22 cellular contexts compared by ENCODE assay signal in the genomic region with DNA sequence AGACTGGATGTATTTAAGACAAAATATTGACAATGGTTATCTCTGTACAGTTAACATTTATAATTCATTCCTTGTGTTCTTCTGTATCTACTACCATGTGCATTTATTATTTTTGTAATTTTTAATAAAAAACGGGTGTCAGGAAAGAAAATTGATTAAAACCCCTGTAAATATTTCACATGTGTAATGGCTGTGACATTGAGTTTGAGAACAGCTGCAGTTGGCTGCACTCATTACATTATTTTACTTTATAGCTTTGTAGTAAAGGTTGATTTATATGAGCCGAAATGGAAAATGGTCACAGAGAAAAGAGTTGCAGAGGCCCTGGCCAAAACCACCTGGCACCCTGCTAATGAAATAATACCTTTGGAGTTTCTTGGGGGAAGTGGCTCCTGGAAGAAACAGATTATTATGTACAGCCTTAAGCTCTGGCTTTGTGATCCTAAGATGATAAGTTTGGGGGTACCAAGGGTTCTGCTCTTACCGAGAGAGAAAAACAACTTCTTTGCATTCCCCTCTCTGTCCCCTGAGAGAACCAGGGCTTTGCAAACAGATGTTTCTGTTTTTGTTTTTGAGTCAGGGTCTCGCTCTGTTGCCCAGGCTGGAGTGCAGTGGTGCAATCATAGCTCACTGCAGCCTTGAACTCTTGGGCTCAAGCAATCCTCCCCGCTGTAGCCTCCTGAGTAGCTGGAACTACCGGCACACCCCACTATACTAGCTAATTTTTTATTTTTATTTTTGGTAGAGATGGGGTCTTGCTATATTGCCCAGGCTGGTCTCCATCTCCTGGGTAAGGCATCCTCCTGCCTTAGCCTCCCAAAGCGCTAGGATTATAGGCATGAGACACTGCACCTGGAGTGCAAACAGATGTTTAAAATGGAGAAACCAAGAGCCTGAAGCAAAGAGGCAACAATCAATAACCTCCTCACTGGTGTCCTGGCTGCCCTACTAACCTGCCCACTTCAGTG. TPM values are rescaled to one million over a fixed set of nuclear protein-coding genes. Genes with fewer than 3 reads are reported as not detected.
DNase-seq lines count a peak whose midpoint lies in the region; TF ChIP-seq lines count a peak whose summit lies in the region.
"Had no signal": no experiment of that assay in that cellular context is flagged by ENCODE, and none has a peak within 500 bp of the region (broad histone marks: within the 10 kb centered on the region; RNA-seq: fewer than 3 reads in every experiment).

No MANE protein-coding gene starts in this region.

- POLR2A ChIA-PET in HEK293 (lab: Yijun Ruan, JAX): interaction anchor here (1.0 kb wide), 2 partner anchors 10 to 11 kb away, joined by 4 to 5 read pairs; a partner anchor contains a TSS

- DNase-seq in SK-N-DZ (ENCODE audit: low spot score): peak; percentile 67
- peak; percentile 49 for DNase-seq in germinal center (ENCODE audit: low spot score)
- DNase-seq in NCI-H345 treated with DMSO at 0.1 percent for 48 hours (lab: John Stamatoyannopoulos, UW; ENCODE audit: unreplicated experiment): no peak
- no peak for DNase-seq in stimulated activated CD4-positive, alpha-beta T cell treated with anti-CD3 and anti-CD28 coated beads, Interleukin-15, amount 100 ng/mL, for 24 hours
- DNase-seq in GF-D8 (lab: John Stamatoyannopoulos, UW): no peak
- DNase-seq: Caco-2; CD4-positive, alpha-beta memory T cell; DMS 273 treated with DMSO at 0.1 percent for 48 hours; DND-41; H9; KG1; NCI-H1092 treated with DMSO at 0.1 percent for 48 hours; NCI-H1436 treated with DMSO at 0.1 percent for 48 hours; NCI-H1930; NCI-H510A; NCI-H748 treated with DMSO at 0.1 percent for 48 hours; Peyer's patch; SJCRH30; SW 1271; T-helper 17 cell had no signal

- no peaks in the 10 kb centered on the region for H3K9me3 ChIP-seq in HEK293 (ENCODE audit: control insufficient read depth, insufficient read depth, low read depth, low read length)
- H3K9me3 ChIP-seq: Caco-2, Peyer's patch, SJCRH30 had no signal

- H3K36me3 ChIP-seq in HEK293 (ENCODE audit: control insufficient read depth in 2 of 2, insufficient read depth in 1 of 2, low read length in 2 of 2): peaks cover 0 to 17% of the 10 kb centered on the region in 2 experiments; a peak in 2 of 3 replicates
- H3K36me3 ChIP-seq: Peyer's patch, SJCRH30 had no signal

- H3K27ac ChIP-seq in HEK293 (ENCODE audit: extremely low read depth, low read depth, low read length): no peak overlapping the region
- H3K27ac ChIP-seq: HL-60, Peyer's patch, SJCRH30 had no signal

- no peak for TF ChIP-seq CTCF in HEK293 (tag by site-specific recombination; IDR thresholded peaks at IDR 0.05)

- CTCF ChIA-PET in HEK293 (lab: Yijun Ruan, JAX): interaction anchor here (0.7 kb wide), 1 partner anchor 14 kb away, joined by 3 read pairs; no protein-coding TSS in a partner anchor

- no peak overlapping the region for H3K4me3 ChIP-seq in HEK293 (ENCODE audit: low read depth, low read length)
- H3K4me3 ChIP-seq: Peyer's patch, SJCRH30 had no signal

- H3K4me1 ChIP-seq in HEK293 (ENCODE audit: control insufficient read depth, insufficient read depth, low read length): no peaks in the 10 kb centered on the region; the same call in 1 of the 2 replicates
- H3K4me1 ChIP-seq: Caco-2, Peyer's patch, SJCRH30 had no signal

TF ChIP-seq in HEK293, 187 proteins besides CTCF, POLR2A, EP300 and RAD21:
- TF ChIP-seq, protein P1, sequence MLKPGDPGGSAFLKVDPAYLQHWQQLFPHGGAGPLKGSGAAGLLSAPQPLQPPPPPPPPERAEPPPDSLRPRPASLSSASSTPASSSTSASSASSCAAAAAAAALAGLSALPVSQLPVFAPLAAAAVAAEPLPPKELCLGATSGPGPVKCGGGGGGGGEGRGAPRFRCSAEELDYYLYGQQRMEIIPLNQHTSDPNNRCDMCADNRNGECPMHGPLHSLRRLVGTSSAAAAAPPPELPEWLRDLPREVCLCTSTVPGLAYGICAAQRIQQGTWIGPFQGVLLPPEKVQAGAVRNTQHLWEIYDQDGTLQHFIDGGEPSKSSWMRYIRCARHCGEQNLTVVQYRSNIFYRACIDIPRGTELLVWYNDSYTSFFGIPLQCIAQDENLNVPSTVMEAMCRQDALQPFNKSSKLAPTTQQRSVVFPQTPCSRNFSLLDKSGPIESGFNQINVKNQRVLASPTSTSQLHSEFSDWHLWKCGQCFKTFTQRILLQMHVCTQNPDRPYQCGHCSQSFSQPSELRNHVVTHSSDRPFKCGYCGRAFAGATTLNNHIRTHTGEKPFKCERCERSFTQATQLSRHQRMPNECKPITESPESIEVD (tag by site-specific recombination; IDR thresholded peaks at IDR 0.05): 0 out of 2 replicates have a peak, but pooled peaks have one; percentile 22
- no peak for TF ChIP-seq ZNF324 (tag by site-specific recombination; IDR thresholded peaks at IDR 0.05)
- TF ChIP-seq ZNF121 (tag by site-specific recombination; IDR thresholded peaks at IDR 0.05): peak; percentile 96

RNA-seq across cellular contexts. Expression of a gene that starts 9.7 kb away (rescaled TPM):
- 417 and 444 TPM in 2 replicates for polyA plus RNA-seq in SK-N-DZ (2014; cell fraction: cytosol; rRNA removed)
- polyA plus RNA-seq in SK-N-DZ (2014; cell fraction: nucleus; rRNA removed): 305 and 330 TPM in 2 replicates

RNA-seq across cellular contexts. Expression of a gene that starts 16.6 kb away (rescaled TPM):
- polyA plus RNA-seq in SK-N-DZ (2014; cell fraction: cytosol; rRNA removed): 312 and 347 TPM in 2 replicates
- 306 and 335 TPM in 2 replicates for polyA plus RNA-seq in SK-N-DZ (2014; cell fraction: nucleus; rRNA removed)

RNA-seq across cellular contexts. Expression of a gene that starts 40.0 kb away (rescaled TPM):
- polyA plus RNA-seq in SK-N-DZ (2014; cell fraction: cytosol; rRNA removed): 33.7 and 37.8 TPM in 2 replicates
- polyA plus RNA-seq in SK-N-DZ (2014; cell fraction: nucleus; rRNA removed): 45.4 and 54.2 TPM in 2 replicates

RNA-seq across cellular contexts. Expression of a gene that starts 40.0 kb away (rescaled TPM):
- polyA plus RNA-seq in SK-N-DZ (2014; cell fraction: cytosol; rRNA removed): 42.8 and 57.2 TPM in 2 replicates
- 20.8 and 32.6 TPM in 2 replicates for polyA plus RNA-seq in SK-N-DZ (2014; cell fraction: nucleus; rRNA removed)

RNA-seq across cellular contexts. Expression of a gene that starts 42.8 kb away (rescaled TPM):
- 81.5 and 98.4 TPM in 2 replicates for polyA plus RNA-seq in SK-N-DZ (2014; cell fraction: cytosol; rRNA removed)
- polyA plus RNA-seq in SK-N-DZ (2014; cell fraction: nucleus; rRNA removed): 60.3 and 76.9 TPM in 2 replicates

Comparison
In these comparisons a context has a peak if more than half of its experiments do, and no peak if none do; other contexts are left out.
1. DNase-seq: peak in SK-N-DZ (single experiment) and germinal center (single experiment); none in NCI-H345 treated with DMSO at 0.1 percent for 48 hours (single experiment), stimulated activated CD4-positive, alpha-beta T cell treated with anti-CD3 and anti-CD28 coated beads, Interleukin-15, amount 100 ng/mL, for 24 hours (single experiment) and GF-D8 (single experiment).